Comparison of ENCODE assay signal across 1 cellular context in the genomic region with DNA sequence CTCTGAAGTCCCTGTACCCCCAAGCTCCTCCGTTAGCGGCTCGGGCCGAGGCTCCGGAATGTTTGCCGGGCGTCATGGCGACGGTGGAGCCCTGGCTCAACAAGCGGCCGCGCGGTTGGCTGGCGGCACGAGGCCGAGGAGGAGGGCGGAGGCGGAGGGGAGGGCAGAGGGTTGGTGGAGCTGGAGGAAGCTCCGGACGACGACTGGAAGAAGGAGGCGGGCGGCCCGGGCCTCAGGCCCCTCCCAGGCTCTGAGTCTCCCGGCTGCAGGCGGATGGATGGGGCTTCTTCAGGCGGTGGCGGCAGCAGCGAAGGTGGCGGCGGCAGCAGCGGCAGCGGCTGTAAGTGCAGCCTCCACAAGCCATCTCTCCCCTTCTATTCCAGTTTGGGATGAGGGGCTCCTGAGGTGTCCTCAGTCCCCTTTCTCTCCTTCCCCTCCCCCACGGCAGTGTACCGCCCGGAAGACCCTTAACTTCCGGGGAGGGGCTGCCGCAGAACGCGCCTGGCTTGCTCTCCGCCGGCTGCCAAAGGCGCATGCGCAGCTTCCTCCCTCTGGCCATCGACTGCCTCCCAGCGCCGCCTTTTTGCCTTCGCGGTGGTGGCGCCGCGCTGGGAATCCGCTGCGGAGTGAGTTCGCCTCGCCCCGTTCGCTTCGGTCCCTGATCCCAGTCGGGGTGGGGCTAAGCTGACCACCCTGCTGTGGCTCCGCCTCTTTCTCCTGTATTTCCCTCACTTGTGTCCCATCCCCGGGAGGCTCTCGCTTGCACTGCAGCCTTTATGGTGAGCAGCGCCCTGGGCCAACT.
TF ChIP-seq lines count a peak whose summit lies in the region.

DNAI4 (minus strand) TSS at position 101 of the 802 bp plus-strand sequence; CDS start at position 76, 25 bp downstream.
MIER1 (plus strand) TSS at position 235 of the 802 bp plus-strand sequence; CDS start at position 274, 39 bp downstream.

TF ChIP-seq in HepG2, 621 proteins besides CTCF, POLR2A, EP300 and RAD21 (continued from another document and continues in another):
- TF ChIP-seq, protein P1, sequence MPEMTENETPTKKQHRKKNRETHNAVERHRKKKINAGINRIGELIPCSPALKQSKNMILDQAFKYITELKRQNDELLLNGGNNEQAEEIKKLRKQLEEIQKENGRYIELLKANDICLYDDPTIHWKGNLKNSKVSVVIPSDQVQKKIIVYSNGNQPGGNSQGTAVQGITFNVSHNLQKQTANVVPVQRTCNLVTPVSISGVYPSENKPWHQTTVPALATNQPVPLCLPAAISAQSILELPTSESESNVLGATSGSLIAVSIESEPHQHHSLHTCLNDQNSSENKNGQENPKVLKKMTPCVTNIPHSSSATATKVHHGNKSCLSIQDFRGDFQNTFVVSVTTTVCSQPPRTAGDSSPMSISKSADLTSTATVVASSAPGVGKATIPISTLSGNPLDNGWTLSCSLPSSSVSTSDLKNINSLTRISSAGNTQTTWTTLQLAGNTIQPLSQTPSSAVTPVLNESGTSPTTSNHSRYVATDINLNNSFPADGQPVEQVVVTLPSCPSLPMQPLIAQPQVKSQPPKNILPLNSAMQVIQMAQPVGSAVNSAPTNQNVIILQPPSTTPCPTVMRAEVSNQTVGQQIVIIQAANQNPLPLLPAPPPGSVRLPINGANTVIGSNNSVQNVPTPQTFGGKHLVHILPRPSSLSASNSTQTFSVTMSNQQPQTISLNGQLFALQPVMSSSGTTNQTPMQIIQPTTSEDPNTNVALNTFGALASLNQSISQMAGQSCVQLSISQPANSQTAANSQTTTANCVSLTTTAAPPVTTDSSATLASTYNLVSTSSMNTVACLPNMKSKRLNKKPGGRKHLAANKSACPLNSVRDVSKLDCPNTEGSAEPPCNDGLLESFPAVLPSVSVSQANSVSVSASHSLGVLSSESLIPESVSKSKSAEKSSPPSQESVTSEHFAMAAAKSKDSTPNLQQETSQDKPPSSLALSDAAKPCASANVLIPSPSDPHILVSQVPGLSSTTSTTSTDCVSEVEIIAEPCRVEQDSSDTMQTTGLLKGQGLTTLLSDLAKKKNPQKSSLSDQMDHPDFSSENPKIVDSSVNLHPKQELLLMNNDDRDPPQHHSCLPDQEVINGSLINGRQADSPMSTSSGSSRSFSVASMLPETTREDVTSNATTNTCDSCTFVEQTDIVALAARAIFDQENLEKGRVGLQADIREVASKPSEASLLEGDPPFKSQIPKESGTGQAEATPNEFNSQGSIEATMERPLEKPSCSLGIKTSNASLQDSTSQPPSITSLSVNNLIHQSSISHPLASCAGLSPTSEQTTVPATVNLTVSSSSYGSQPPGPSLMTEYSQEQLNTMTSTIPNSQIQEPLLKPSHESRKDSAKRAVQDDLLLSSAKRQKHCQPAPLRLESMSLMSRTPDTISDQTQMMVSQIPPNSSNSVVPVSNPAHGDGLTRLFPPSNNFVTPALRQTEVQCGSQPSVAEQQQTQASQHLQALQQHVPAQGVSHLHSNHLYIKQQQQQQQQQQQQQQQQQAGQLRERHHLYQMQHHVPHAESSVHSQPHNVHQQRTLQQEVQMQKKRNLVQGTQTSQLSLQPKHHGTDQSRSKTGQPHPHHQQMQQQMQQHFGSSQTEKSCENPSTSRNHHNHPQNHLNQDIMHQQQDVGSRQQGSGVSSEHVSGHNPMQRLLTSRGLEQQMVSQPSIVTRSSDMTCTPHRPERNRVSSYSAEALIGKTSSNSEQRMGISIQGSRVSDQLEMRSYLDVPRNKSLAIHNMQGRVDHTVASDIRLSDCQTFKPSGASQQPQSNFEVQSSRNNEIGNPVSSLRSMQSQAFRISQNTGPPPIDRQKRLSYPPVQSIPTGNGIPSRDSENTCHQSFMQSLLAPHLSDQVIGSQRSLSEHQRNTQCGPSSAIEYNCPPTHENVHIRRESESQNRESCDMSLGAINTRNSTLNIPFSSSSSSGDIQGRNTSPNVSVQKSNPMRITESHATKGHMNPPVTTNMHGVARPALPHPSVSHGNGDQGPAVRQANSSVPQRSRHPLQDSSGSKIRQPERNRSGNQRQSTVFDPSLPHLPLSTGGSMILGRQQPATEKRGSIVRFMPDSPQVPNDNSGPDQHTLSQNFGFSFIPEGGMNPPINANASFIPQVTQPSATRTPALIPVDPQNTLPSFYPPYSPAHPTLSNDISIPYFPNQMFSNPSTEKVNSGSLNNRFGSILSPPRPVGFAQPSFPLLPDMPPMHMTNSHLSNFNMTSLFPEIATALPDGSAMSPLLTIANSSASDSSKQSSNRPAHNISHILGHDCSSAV (CRISPR knock-in tag; IDR thresholded peaks at IDR 0.05; ENCODE audit: borderline replicate concordance) = 0 out of 2 replicates have a peak, but pooled peaks have one; percentile 24
- TF ChIP-seq FOXK1 (CRISPR knock-in tag; IDR thresholded peaks at IDR 0.05; ENCODE audit: borderline replicate concordance, low read depth) (peak; percentile 36), BRD4 (CRISPR knock-in tag; IDR thresholded peaks at IDR 0.05) (no peak; the same call in 1 of the 2 replicates), PRDM10 (CRISPR knock-in tag; IDR thresholded peaks at IDR 0.05; ENCODE audit: low read depth) (peak; percentile 53; the same call in 1 of the 2 replicates), SP2 (CRISPR knock-in tag; IDR thresholded peaks at IDR 0.05) (peak; percentile 73), ZNF639 (CRISPR knock-in tag; conservative IDR thresholded peaks at IDR 0.05) (peak; percentile 54; the same call in 1 of the 2 replicates), ARID2 (CRISPR knock-in tag; IDR thresholded peaks at IDR 0.05; ENCODE audit: borderline replicate concordance) (0 out of 2 replicates have a peak, but pooled peaks have one; percentile 28), PBX3 (CRISPR knock-in tag; IDR thresholded peaks at IDR 0.05; ENCODE audit: borderline replicate concordance) (no peak), ZNF607 (CRISPR knock-in tag; IDR thresholded peaks at IDR 0.05; ENCODE audit: borderline replicate concordance) (peak; percentile 40), ZNF414 (CRISPR knock-in tag; IDR thresholded peaks at IDR 0.05) (peak; percentile 97), ZNF597 (CRISPR knock-in tag; IDR thresholded peaks at IDR 0.05) (no peak), AGO2 (optimal IDR thresholded peaks at IDR 0.05; ENCODE audit: low read depth, low read length) (peak; percentile 56)
- TF ChIP-seq, protein P2, sequence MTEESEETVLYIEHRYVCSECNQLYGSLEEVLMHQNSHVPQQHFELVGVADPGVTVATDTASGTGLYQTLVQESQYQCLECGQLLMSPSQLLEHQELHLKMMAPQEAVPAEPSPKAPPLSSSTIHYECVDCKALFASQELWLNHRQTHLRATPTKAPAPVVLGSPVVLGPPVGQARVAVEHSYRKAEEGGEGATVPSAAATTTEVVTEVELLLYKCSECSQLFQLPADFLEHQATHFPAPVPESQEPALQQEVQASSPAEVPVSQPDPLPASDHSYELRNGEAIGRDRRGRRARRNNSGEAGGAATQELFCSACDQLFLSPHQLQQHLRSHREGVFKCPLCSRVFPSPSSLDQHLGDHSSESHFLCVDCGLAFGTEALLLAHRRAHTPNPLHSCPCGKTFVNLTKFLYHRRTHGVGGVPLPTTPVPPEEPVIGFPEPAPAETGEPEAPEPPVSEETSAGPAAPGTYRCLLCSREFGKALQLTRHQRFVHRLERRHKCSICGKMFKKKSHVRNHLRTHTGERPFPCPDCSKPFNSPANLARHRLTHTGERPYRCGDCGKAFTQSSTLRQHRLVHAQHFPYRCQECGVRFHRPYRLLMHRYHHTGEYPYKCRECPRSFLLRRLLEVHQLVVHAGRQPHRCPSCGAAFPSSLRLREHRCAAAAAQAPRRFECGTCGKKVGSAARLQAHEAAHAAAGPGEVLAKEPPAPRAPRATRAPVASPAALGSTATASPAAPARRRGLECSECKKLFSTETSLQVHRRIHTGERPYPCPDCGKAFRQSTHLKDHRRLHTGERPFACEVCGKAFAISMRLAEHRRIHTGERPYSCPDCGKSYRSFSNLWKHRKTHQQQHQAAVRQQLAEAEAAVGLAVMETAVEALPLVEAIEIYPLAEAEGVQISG (CRISPR knock-in tag; IDR thresholded peaks at IDR 0.05) = peak; percentile 65; the same call in 1 of the 2 replicates
- TF ChIP-seq, protein P3, sequence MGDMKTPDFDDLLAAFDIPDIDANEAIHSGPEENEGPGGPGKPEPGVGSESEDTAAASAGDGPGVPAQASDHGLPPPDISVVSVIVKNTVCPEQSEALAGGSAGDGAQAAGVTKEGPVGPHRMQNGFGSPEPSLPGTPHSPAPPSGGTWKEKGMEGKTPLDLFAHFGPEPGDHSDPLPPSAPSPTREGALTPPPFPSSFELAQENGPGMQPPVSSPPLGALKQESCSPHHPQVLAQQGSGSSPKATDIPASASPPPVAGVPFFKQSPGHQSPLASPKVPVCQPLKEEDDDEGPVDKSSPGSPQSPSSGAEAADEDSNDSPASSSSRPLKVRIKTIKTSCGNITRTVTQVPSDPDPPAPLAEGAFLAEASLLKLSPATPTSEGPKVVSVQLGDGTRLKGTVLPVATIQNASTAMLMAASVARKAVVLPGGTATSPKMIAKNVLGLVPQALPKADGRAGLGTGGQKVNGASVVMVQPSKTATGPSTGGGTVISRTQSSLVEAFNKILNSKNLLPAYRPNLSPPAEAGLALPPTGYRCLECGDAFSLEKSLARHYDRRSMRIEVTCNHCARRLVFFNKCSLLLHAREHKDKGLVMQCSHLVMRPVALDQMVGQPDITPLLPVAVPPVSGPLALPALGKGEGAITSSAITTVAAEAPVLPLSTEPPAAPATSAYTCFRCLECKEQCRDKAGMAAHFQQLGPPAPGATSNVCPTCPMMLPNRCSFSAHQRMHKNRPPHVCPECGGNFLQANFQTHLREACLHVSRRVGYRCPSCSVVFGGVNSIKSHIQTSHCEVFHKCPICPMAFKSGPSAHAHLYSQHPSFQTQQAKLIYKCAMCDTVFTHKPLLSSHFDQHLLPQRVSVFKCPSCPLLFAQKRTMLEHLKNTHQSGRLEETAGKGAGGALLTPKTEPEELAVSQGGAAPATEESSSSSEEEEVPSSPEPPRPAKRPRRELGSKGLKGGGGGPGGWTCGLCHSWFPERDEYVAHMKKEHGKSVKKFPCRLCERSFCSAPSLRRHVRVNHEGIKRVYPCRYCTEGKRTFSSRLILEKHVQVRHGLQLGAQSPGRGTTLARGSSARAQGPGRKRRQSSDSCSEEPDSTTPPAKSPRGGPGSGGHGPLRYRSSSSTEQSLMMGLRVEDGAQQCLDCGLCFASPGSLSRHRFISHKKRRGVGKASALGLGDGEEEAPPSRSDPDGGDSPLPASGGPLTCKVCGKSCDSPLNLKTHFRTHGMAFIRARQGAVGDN (CRISPR knock-in tag; IDR thresholded peaks at IDR 0.05) = peak; percentile 88
